ENCODE assay signal across 19 cellular contexts in genomic region chr3:194736277-194736895, GRCh38. TPM values are rescaled to one million over a fixed set of nuclear protein-coding genes. Genes with fewer than 3 reads are reported as not detected.
DNase-seq lines count a peak whose midpoint lies in the region; ATAC-seq and TF ChIP-seq lines count a peak whose summit lies in the region.
"Had no signal": no experiment of that assay in that cellular context is flagged by ENCODE, and none has a peak within 500 bp of the region (broad histone marks: within the 10 kb centered on the region; RNA-seq: fewer than 3 reads in every experiment).

No MANE protein-coding gene starts in this region.

- H3K4me3 ChIP-seq in BLaER1 (peak overlapping the region; percentile 51), Loucy (ENCODE audit: low read length, poor library complexity, severe bottlenecking) (no peak overlapping the region)
- H3K4me3 ChIP-seq: gastroesophageal sphincter, sigmoid colon, tibial artery had no signal

- no peaks in the 10 kb centered on the region for H3F3A ChIP-seq in Loucy (ENCODE audit: low read depth)

- H3K27ac ChIP-seq in BLaER1, result peak overlapping the region; percentile 84
- H3K27ac ChIP-seq: gastroesophageal sphincter, sigmoid colon, tibial artery had no signal

- DNase-seq in SIG-M5 (lab: John Stamatoyannopoulos, UW), result peak; percentile 39
- no peak for DNase-seq in GM10266 (ENCODE audit: extremely low spot score)
- DNase-seq in activated naive CD4-positive, alpha-beta T cell treated with anti-CD3 and anti-CD28 coated beads, Interleukin-2, amount 50 U/mL, for 16 hours, result no peak
- DNase-seq in activated CD4-positive, alpha-beta T cell treated with anti-CD3 and anti-CD28 coated beads for 4 hours, result no peak
- DNase-seq: activated gamma-delta T cell; aorta; mammary epithelial cell; NCI-H1105 treated with DMSO at 0.1 percent for 48 hours; NK-92 treated with Interleukin-12 subunit alpha and Interleukin-12 subunit beta, amount 100 ng/mL, for 24 hours; sigmoid colon; stimulated activated CD4-positive, alpha-beta T cell treated with anti-CD3 and anti-CD28 coated beads, Interleukin-4, amount 100 ng/mL, for 4 hours; tibial artery had no signal

- H3K4me2 ChIP-seq in BLaER1 (peak overlapping the region; percentile 84), Loucy (ENCODE audit: low read depth, low read length, poor library complexity, severe bottlenecking) (no peak overlapping the region)

- no peaks in the 10 kb centered on the region for H3K36me3 ChIP-seq in BLaER1
- no peaks in the 10 kb centered on the region for H3K36me3 ChIP-seq in Loucy (ENCODE audit: insufficient read depth, low read length)
- H3K36me3 ChIP-seq: gastroesophageal sphincter, sigmoid colon, tibial artery had no signal

- 0 out of 2 replicates have a peak overlapping the region, but pooled peaks have one; percentile 16 for H2AFZ ChIP-seq in Loucy (ENCODE audit: low read length)

- H3K9me3 ChIP-seq in BLaER1 (peaks cover 21% of the 10 kb centered on the region), Loucy (ENCODE audit: insufficient read depth, low read depth, low read length) (no peaks in the 10 kb centered on the region)

- H3K9ac ChIP-seq in BLaER1, result peak overlapping the region; percentile 68
- no peak overlapping the region for H3K9ac ChIP-seq in Loucy (ENCODE audit: low read depth, low read length, poor library complexity, severe bottlenecking)

- TF ChIP-seq CTCF in Loucy (conservative IDR thresholded peaks at IDR 0.05; ENCODE audit: low read length), result no peak
- no peak for TF ChIP-seq CTCF in GM10266 (IDR thresholded peaks at IDR 0.05; ENCODE audit: control insufficient read depth, insufficient read depth, low read depth, missing control alignments)

- peaks cover 62% of the 10 kb centered on the region for H3K4me1 ChIP-seq in BLaER1
- H3K4me1 ChIP-seq in Loucy (ENCODE audit: insufficient read depth, low read length, poor library complexity, severe bottlenecking), result no peaks in the 10 kb centered on the region

- H4K20me1 ChIP-seq in BLaER1 (no peaks in the 10 kb centered on the region), Loucy (ENCODE audit: insufficient read depth, low read length, poor library complexity, severe bottlenecking) (no peaks in the 10 kb centered on the region)

- H3K9me2 ChIP-seq in Loucy (replicated peaks; ENCODE audit: low read depth, low read length), result no peaks in the 10 kb centered on the region

- ATAC-seq in esophagus mucosa (peak; percentile 23), HG03095 (IDR thresholded peaks at IDR 0.05; ENCODE audit: unreplicated experiment) (no peak)
- ATAC-seq: gastroesophageal sphincter, SK-N-SH treated with all-trans-retinoic acid at 6 μM for 48 hours, WTC11 had no signal

- no peaks in the 10 kb centered on the region for H3K79me2 ChIP-seq in Loucy (ENCODE audit: insufficient read depth, low read length)

- H3K27me3 ChIP-seq in BLaER1 (no peaks in the 10 kb centered on the region), Loucy (ENCODE audit: insufficient read depth, low read length, poor library complexity, severe bottlenecking) (peaks cover 8% of the 10 kb centered on the region)
- H3K27me3 ChIP-seq: sigmoid colon had no signal

RNA-seq across cellular contexts. Expression of gene FAM43A, which starts 50.7 kb away (rescaled TPM):
- total RNA-seq in esophagus mucosa, result 23.4 TPM
